Comparison of ENCODE assay signal across 13 cellular contexts in the genomic region with DNA sequence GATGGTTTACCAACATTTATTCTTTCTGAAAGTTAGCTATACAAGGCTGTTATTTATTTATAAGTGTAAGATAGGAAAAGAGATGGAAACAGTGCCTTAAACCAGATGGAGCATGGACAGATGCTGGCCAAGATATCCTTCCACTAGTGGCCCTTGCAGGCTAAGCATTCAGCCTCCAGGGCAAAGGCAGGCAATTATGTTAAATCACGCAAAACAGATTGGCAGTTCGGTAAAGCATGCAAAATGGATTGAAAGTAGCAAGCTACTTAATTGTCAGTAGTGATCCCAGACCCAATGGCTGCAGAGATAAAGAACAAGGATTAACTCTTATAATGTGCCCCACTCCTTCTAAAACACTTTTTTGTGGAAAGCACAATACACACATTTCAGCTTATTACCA.
DNase-seq lines count a peak whose midpoint lies in the region; ATAC-seq and TF ChIP-seq lines count a peak whose summit lies in the region.
"Had no signal": no experiment of that assay in that cellular context is flagged by ENCODE, and none has a peak within 500 bp of the region (broad histone marks: within the 10 kb centered on the region; RNA-seq: fewer than 3 reads in every experiment).

No MANE protein-coding gene starts in this region.

- H3K79me2 ChIP-seq in OCI-LY7 (ENCODE audit: insufficient read depth, low read depth, low read length): no peaks in the 10 kb centered on the region

- no peak for ATAC-seq in HG03571 (IDR thresholded peaks at IDR 0.05; ENCODE audit: unreplicated experiment)

- H3K4me2 ChIP-seq in OCI-LY7 (ENCODE audit: low read length): no peak overlapping the region
- H3K4me2 ChIP-seq: BLaER1 treated with 17β-estradiol and CSF1 and Interleukin-3, amounts not matched to agents 10 nM and 100 nM had no signal

- DNase-seq in NCI-H2171 treated with DMSO at 0.1 percent for 48 hours (lab: John Stamatoyannopoulos, UW) (peak; percentile 17), NCI-H2171 (lab: John Stamatoyannopoulos, UW) (no peak), NCI-H524 treated with DMSO at 0.1 percent for 48 hours (lab: John Stamatoyannopoulos, UW) (peak; percentile 32), WERI-Rb-1 (peak; percentile 52), NCI-H1436 (lab: John Stamatoyannopoulos, UW) (no peak), DMS53 treated with DMSO at 0.1 percent for 48 hours (lab: John Stamatoyannopoulos, UW; ENCODE audit: unreplicated experiment) (no peak), OCI-LY7 (ENCODE audit: low spot score) (no peak)
- DNase-seq: CD8-positive, alpha-beta memory T cell; H9; NCI-H2081; NCI-H510A treated with DMSO at 0.1 percent for 48 hours had no signal

- POLR2A ChIA-PET in OCI-LY7 (lab: Charles Lee): interaction anchor here (0.7 kb wide), 1 partner anchor 1867 kb away, joined by 3 read pairs; no protein-coding TSS in a partner anchor

- TF ChIP-seq CTCF in WERI-Rb-1 (IDR thresholded peaks at IDR 0.05; ENCODE audit: low read depth, low read length) (no peak), OCI-LY7 (conservative IDR thresholded peaks at IDR 0.05; ENCODE audit: low read length) (no peak)

- no peaks in the 10 kb centered on the region for H3K36me3 ChIP-seq in WERI-Rb-1
- H3K36me3 ChIP-seq in OCI-LY7 (ENCODE audit: insufficient read depth, low read length): no peaks in the 10 kb centered on the region
- H3K36me3 ChIP-seq: BLaER1 treated with 17β-estradiol and CSF1 and Interleukin-3, amounts not matched to agents 10 nM and 100 nM had no signal

- intact Hi-C loops in OCI-LY7 (cut with micrococcal nuclease; ENCODE audit: unreplicated experiment): no loop called here

- H2AFZ ChIP-seq in OCI-LY7 (ENCODE audit: low read length): no peak overlapping the region

- H3K27ac ChIP-seq in WERI-Rb-1: no peak overlapping the region
- no peak overlapping the region for H3K27ac ChIP-seq in OCI-LY7 (ENCODE audit: low read depth, low read length, poor library complexity, severe bottlenecking)
- H3K27ac ChIP-seq: BLaER1 treated with 17β-estradiol and CSF1 and Interleukin-3, amounts not matched to agents 10 nM and 100 nM had no signal

- no peaks in the 10 kb centered on the region for H3K27me3 ChIP-seq in WERI-Rb-1 (ENCODE audit: insufficient read depth, low read depth, severe bottlenecking)
- H3K27me3 ChIP-seq: BLaER1 treated with 17β-estradiol and CSF1 and Interleukin-3, amounts not matched to agents 10 nM and 100 nM had no signal

- no peaks in the 10 kb centered on the region for H4K20me1 ChIP-seq in OCI-LY7 (ENCODE audit: insufficient read depth, low read length)
- H4K20me1 ChIP-seq: BLaER1 treated with 17β-estradiol and CSF1 and Interleukin-3, amounts not matched to agents 10 nM and 100 nM had no signal

- H3K4me3 ChIP-seq in WERI-Rb-1 (ENCODE audit: low read depth, low read length) (no peak overlapping the region), OCI-LY7 (ENCODE audit: low read depth, low read length, poor library complexity, severe bottlenecking) (no peak overlapping the region)
- H3K4me3 ChIP-seq: BLaER1 treated with 17β-estradiol and CSF1 and Interleukin-3, amounts not matched to agents 10 nM and 100 nM had no signal

- H3K9me3 ChIP-seq in WERI-Rb-1 (ENCODE audit: severe bottlenecking) (peaks cover under 1% of the 10 kb centered on the region), OCI-LY7 (ENCODE audit: low read length) (no peaks in the 10 kb centered on the region)

- no TSS peak for BruUV-seq in OCI-LY7 (replicated peaks; lab: Mats Ljungman, UMichigan)

- H3K9me2 ChIP-seq in OCI-LY7 (ENCODE audit: insufficient read depth, low read length): no peaks in the 10 kb centered on the region

- no peaks in the 10 kb centered on the region for H3K4me1 ChIP-seq in OCI-LY7 (ENCODE audit: insufficient read depth, low read length, poor library complexity, severe bottlenecking)
- H3K4me1 ChIP-seq: BLaER1 treated with 17β-estradiol and CSF1 and Interleukin-3, amounts not matched to agents 10 nM and 100 nM had no signal

- CTCF ChIA-PET in OCI-LY7 (lab: Charles Lee; ENCODE audit: unreplicated experiment): no interaction called here

Comparison
In these comparisons a context has a peak if more than half of its experiments do, and no peak if none do; other contexts are left out.
1. DNase-seq: peak in NCI-H2171 treated with DMSO at 0.1 percent for 48 hours (single experiment), NCI-H524 treated with DMSO at 0.1 percent for 48 hours (single experiment) and WERI-Rb-1 (single experiment); none in NCI-H2171 (single experiment), NCI-H1436 (single experiment), DMS53 treated with DMSO at 0.1 percent for 48 hours (single experiment) and OCI-LY7 (single experiment).